1 cellular context compared by ENCODE assay signal in genomic region chr3:90035643-90036042, GRCh38.
TF ChIP-seq lines count a peak whose summit lies in the region.

No MANE protein-coding gene starts in this region.

TF ChIP-seq in GM12878, 131 proteins besides CTCF, POLR2A, EP300 and RAD21 (continued from another document and continues in another):
- no peak for TF ChIP-seq ETV6 (conservative IDR thresholded peaks at IDR 0.05 in 1 of 2, IDR thresholded peaks at IDR 0.05 in 1 of 2; ENCODE audit: borderline replicate concordance in 1 of 2, low read depth in 1 of 2)
- TF ChIP-seq PBX3 (IDR thresholded peaks at IDR 0.05; ENCODE audit: insufficient replicate concordance, low read depth, low read length): peak; percentile 21
- peak; percentile 82 for TF ChIP-seq BMI1 (IDR thresholded peaks at IDR 0.05; ENCODE audit: borderline replicate concordance)
- no peak for TF ChIP-seq TCF3 (IDR thresholded peaks at IDR 0.05; ENCODE audit: borderline replicate concordance, insufficient read depth, low read depth, low read length)
- TF ChIP-seq SMARCA5 (IDR thresholded peaks at IDR 0.05): peak; percentile 13; the same call in 1 of the 2 replicates
- peak; percentile 98 for TF ChIP-seq DPF2 (IDR thresholded peaks at IDR 0.05)
- no peak for TF ChIP-seq CHD4 (IDR thresholded peaks at IDR 0.05)
- no peak for TF ChIP-seq HSF1 (IDR thresholded peaks at IDR 0.05; ENCODE audit: low read depth, low read length)
- peak; percentile 95 for TF ChIP-seq MTA2 (IDR thresholded peaks at IDR 0.05; ENCODE audit: low read depth)
- no peak for TF ChIP-seq KLF5 (IDR thresholded peaks at IDR 0.05; ENCODE audit: partially characterized antibody)
- TF ChIP-seq RAD51 (IDR thresholded peaks at IDR 0.05): peak; percentile 20; the same call in 1 of the 2 replicates
- no peak for TF ChIP-seq E4F1 (IDR thresholded peaks at IDR 0.05; ENCODE audit: borderline replicate concordance, partially characterized antibody)
- peak; percentile 96 for TF ChIP-seq RELB (IDR thresholded peaks at IDR 0.05; ENCODE audit: low read depth)
- no peak for TF ChIP-seq CEBPZ (IDR thresholded peaks at IDR 0.05; ENCODE audit: low read depth, low read length)
- TF ChIP-seq MTA3 (IDR thresholded peaks at IDR 0.05; ENCODE audit: borderline replicate concordance, low read length): no peak
- no peak for TF ChIP-seq KAT2A (conservative IDR thresholded peaks at IDR 0.05; ENCODE audit: control insufficient read depth, low read depth, low read length)
- no peak for TF ChIP-seq KDM1A (IDR thresholded peaks at IDR 0.05; ENCODE audit: borderline replicate concordance)
- TF ChIP-seq JUNB (IDR thresholded peaks at IDR 0.05): no peak
- peak; percentile 54; the same call in 1 of the 2 replicates for TF ChIP-seq GATAD2B (conservative IDR thresholded peaks at IDR 0.05; ENCODE audit: low read depth)
- no peak for TF ChIP-seq IRF3 (IDR thresholded peaks at IDR 0.05)
- no peak for TF ChIP-seq SUPT20H (IDR thresholded peaks at IDR 0.05; ENCODE audit: borderline replicate concordance, control insufficient read depth, low read depth, low read length)
- TF ChIP-seq REST (IDR thresholded peaks at IDR 0.05; ENCODE audit: low read depth, low read length): no peak
- no peak for TF ChIP-seq MEF2A (IDR thresholded peaks at IDR 0.05; ENCODE audit: insufficient read depth, low read depth, low read length)
- TF ChIP-seq RFX5 (IDR thresholded peaks at IDR 0.05; ENCODE audit: low read depth, low read length): no peak
- TF ChIP-seq TCF7 (IDR thresholded peaks at IDR 0.05; ENCODE audit: borderline replicate concordance): no peak
- TF ChIP-seq CHD2 (IDR thresholded peaks at IDR 0.05; ENCODE audit: borderline replicate concordance, low read depth, low read length): 0 out of 2 replicates have a peak, but pooled peaks have one; percentile 25
- TF ChIP-seq ASH2L (IDR thresholded peaks at IDR 0.05; ENCODE audit: borderline replicate concordance, low read depth): no peak
- no peak for TF ChIP-seq ZNF687 (IDR thresholded peaks at IDR 0.05)
- 0 out of 2 replicates have a peak, but pooled peaks have one; percentile 27 for TF ChIP-seq JUND (IDR thresholded peaks at IDR 0.05; ENCODE audit: low read depth, low read length)
- TF ChIP-seq ZNF592 (IDR thresholded peaks at IDR 0.05): no peak
- TF ChIP-seq NRF1 (conservative IDR thresholded peaks at IDR 0.05; ENCODE audit: low read depth, low read length): no peak
- TF ChIP-seq IKZF2 (IDR thresholded peaks at IDR 0.05): peak; percentile 98
